Comparison of ENCODE assay signal across 10 cellular contexts in genomic region chr2:223465793-223466192, GRCh38.
DNase-seq lines count a peak whose midpoint lies in the region; ATAC-seq and TF ChIP-seq lines count a peak whose summit lies in the region.
"Had no signal": no experiment of that assay in that cellular context is flagged by ENCODE, and none has a peak within 500 bp of the region (broad histone marks: within the 10 kb centered on the region; RNA-seq: fewer than 3 reads in every experiment).

No MANE protein-coding gene starts in this region.

- BruUV-seq in MCF 10A (replicated peaks; lab: Mats Ljungman, UMichigan), result no TSS peak

- H3K36me3 Mint-ChIP-seq in MCF 10A (ENCODE audit: insufficient read depth, unreplicated experiment), result no peaks in the 10 kb centered on the region

- POLR2A ChIA-PET in MCF 10A (lab: Yijun Ruan, JAX), result interaction anchor here (0.6 to 1.2 kb wide), 5 partner anchors 20 to 1068 kb away, joined by 3 read pairs; no protein-coding TSS in a partner anchor

- no peaks in the 10 kb centered on the region for H3K9me3 ChIP-seq in vagina

- H3K4me1 ChIP-seq in vagina, result peaks cover 11% of the 10 kb centered on the region

- peak overlapping the region; percentile 50 for H3K27ac Mint-ChIP-seq in MCF 10A (ENCODE audit: low read depth, unreplicated experiment)
- H3K27ac Mint-ChIP-seq: stimulated activated naive CD8-positive, alpha-beta T cell treated with anti-CD3 and anti-CD28 coated beads, Interleukin-15, Interleukin-2, amounts not matched to agents 100 ng/mL and 50 ng/mL, for 24 hours had no signal

- intact Hi-C loops in MCF 10A (cut with micrococcal nuclease) (loop anchor here (1.0 to 10.0 kb wide), 3 partner anchors 82 to 209 kb away; no protein-coding TSS in a partner anchor), vagina (cut with DNase I) (no loop called here)

- no peak for TF ChIP-seq CTCF in MCF 10A (IDR thresholded peaks at IDR 0.05; ENCODE audit: unreplicated experiment)
- TF ChIP-seq CTCF in vagina (IDR thresholded peaks at IDR 0.05), result no peak

- no peak for TF ChIP-seq POLR2A in vagina (IDR thresholded peaks at IDR 0.05)

- H3K27me3 Mint-ChIP-seq in MCF 10A (ENCODE audit: insufficient read depth, unreplicated experiment), result no peaks in the 10 kb centered on the region
- H3K27me3 Mint-ChIP-seq: stimulated activated naive CD8-positive, alpha-beta T cell treated with anti-CD3 and anti-CD28 coated beads, Interleukin-15, Interleukin-2, amounts not matched to agents 100 ng/mL and 50 ng/mL, for 24 hours had no signal

- no peaks in the 10 kb centered on the region for H3K36me3 ChIP-seq in vagina

- H3K4me1 Mint-ChIP-seq in MCF 10A (ENCODE audit: insufficient read depth, unreplicated experiment), result peaks cover 36% of the 10 kb centered on the region

- H3K4me3 ChIP-seq in vagina, result no peak overlapping the region

- peak; percentile 98 for DNase-seq in M059J (ENCODE audit: low read depth)
- peak; percentile 99 for DNase-seq in MCF 10A (ENCODE audit: unreplicated experiment)
- peak; percentile 91 for DNase-seq in left lobe of liver (ENCODE audit: low spot score)
- DNase-seq in vagina (ENCODE audit: extremely low spot score in 2 of 2), result peak in 1 of 2 donors; percentile 97
- DNase-seq: activated gamma-delta T cell treated with Interleukin-2 at 50 U/mL for 16 hours, NCI-H748 treated with DMSO at 0.1 percent for 48 hours had no signal

- H3K9me3 Mint-ChIP-seq in MCF 10A (ENCODE audit: unreplicated experiment), result peaks cover 14% of the 10 kb centered on the region

- CTCF ChIA-PET in MCF 10A (lab: Yijun Ruan, JAX), result interaction anchor here (0.5 to 0.6 kb wide), 2 partner anchors 140 to 213 kb away, joined by 3 to 5 read pairs; no protein-coding TSS in a partner anchor

- H3K27me3 ChIP-seq in vagina, result no peaks in the 10 kb centered on the region

- no peak overlapping the region for H3K4me3 Mint-ChIP-seq in MCF 10A (ENCODE audit: unreplicated experiment)
- H3K4me3 Mint-ChIP-seq: stimulated activated naive CD8-positive, alpha-beta T cell treated with anti-CD3 and anti-CD28 coated beads, Interleukin-15, Interleukin-2, amounts not matched to agents 100 ng/mL and 50 ng/mL, for 24 hours had no signal

- ATAC-seq in left lobe of liver (peak; percentile 98), HG02970 (IDR thresholded peaks at IDR 0.05; ENCODE audit: low FRiP score, unreplicated experiment) (no peak), HG02571 (IDR thresholded peaks at IDR 0.05; ENCODE audit: unreplicated experiment) (no peak), GM18873 (IDR thresholded peaks at IDR 0.05; ENCODE audit: low FRiP score, unreplicated experiment) (no peak)

- H3K27ac ChIP-seq in vagina, result peak overlapping the region; percentile 46
